8 cellular contexts compared by ENCODE assay signal in the genomic region with DNA sequence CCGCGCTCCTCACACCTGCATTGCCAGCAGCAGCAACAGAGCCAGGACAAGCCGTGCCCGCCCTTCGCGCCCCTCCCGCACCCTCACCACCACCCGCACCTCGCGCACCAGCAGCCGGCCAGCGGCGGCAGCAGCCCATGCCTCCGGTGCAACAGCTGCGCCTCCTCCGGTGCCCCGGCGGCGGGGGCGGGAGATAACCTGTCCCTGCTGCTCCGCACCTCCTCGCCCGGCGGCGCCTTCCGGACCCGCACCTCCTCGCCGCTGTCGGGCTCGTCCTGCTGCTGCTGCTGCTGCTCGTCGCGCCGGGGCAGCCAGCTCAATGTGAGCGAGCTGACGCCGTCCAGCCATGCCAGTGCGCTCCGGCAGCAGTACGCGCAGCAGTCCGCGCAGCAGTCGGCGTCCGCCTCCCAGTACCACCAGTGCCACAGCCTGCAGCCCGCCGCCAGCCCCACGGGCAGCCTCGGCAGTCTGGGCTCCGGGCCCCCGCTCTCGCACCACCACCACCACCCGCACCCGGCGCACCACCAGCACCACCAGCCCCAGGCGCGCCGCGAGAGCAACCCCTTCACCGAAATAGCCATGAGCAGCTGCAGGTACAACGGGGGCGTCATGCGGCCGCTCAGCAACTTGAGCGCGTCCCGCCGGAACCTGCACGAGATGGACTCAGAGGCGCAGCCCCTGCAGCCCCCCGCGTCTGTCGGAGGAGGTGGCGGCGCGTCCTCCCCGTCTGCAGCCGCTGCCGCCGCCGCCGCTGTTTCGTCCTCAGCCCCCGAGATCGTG. TPM values are rescaled to one million over a fixed set of nuclear protein-coding genes. Genes with fewer than 3 reads are reported as not detected.
DNase-seq lines count a peak whose midpoint lies in the region; ATAC-seq and TF ChIP-seq lines count a peak whose summit lies in the region.

No MANE protein-coding gene starts in this region.

- H3K27ac Mint-ChIP-seq in endothelial cell (ENCODE audit: unreplicated experiment) (peak overlapping the region; percentile 78), nephron (peak overlapping the region in 1 of 3 experiments; percentile 64)
- H3K27ac Mint-ChIP-seq in naive thymus-derived CD4-positive, alpha-beta T cell = no peak overlapping the region

- H3K36me3 ChIP-seq in MG63 = no peaks in the 10 kb centered on the region
- H3K36me3 ChIP-seq in naive thymus-derived CD4-positive, alpha-beta T cell (ENCODE audit: control insufficient read depth in 2 of 3, insufficient read depth in 3 of 3, low read length in 3 of 3) = no peaks in the 10 kb centered on the region

- H3K4me1 ChIP-seq in naive thymus-derived CD4-positive, alpha-beta T cell (ENCODE audit: control insufficient read depth in 2 of 2, insufficient read depth in 2 of 2, low read length in 2 of 2) = no peaks in the 10 kb centered on the region

- intact Hi-C loops in naive thymus-derived CD4-positive, alpha-beta T cell (cut with micrococcal nuclease) = no loop called here

- ATAC-seq in GM21423 (IDR thresholded peaks at IDR 0.05; ENCODE audit: unreplicated experiment) = peak; percentile 26
- no peak for ATAC-seq in naive thymus-derived CD4-positive, alpha-beta T cell

- POLR2A ChIA-PET in naive thymus-derived CD4-positive, alpha-beta T cell (lab: Charles Lee) = no interaction called here

- H3K27me3 Mint-ChIP-seq in endothelial cell (ENCODE audit: unreplicated experiment) (peaks cover 5% of the 10 kb centered on the region), nephron (ENCODE audit: low read depth) (peaks cover 88% of the 10 kb centered on the region)
- H3K27me3 Mint-ChIP-seq in naive thymus-derived CD4-positive, alpha-beta T cell = peaks cover 44 to 65% (median 46%) of the 10 kb centered on the region in 5 donors

- H3K4me3 Mint-ChIP-seq in endothelial cell (ENCODE audit: unreplicated experiment) (peak overlapping the region; percentile 99), nephron (peak overlapping the region; percentile 95 to 97 (median 95))
- peak overlapping the region in 1 of 10 donors; percentile 25 for H3K4me3 Mint-ChIP-seq in naive thymus-derived CD4-positive, alpha-beta T cell

- H3K36me3 Mint-ChIP-seq in endothelial cell (ENCODE audit: low read depth, unreplicated experiment) (no peaks in the 10 kb centered on the region), nephron (ENCODE audit: low read depth) (no peaks in the 10 kb centered on the region)
- no peaks in the 10 kb centered on the region for H3K36me3 Mint-ChIP-seq in naive thymus-derived CD4-positive, alpha-beta T cell

- no peak overlapping the region for H3K27ac ChIP-seq in naive thymus-derived CD4-positive, alpha-beta T cell (ENCODE audit: low read depth, low read length)

- CTCF ChIA-PET in naive thymus-derived CD4-positive, alpha-beta T cell (lab: Charles Lee) = no interaction called here

- peak; percentile 26 for DNase-seq in MG63
- peak; percentile 55 for DNase-seq in endothelial cell (ENCODE audit: low spot score)
- DNase-seq in H4 (ENCODE audit: low spot score) = no peak
- no peak for DNase-seq in effector CD8-positive, alpha-beta T cell (lab: John Stamatoyannopoulos, UW)
- DNase-seq in naive thymus-derived CD4-positive, alpha-beta T cell = no peak

- no peaks in the 10 kb centered on the region for H3K9me3 Mint-ChIP-seq in endothelial cell (ENCODE audit: unreplicated experiment)
- no peaks in the 10 kb centered on the region for H3K9me3 Mint-ChIP-seq in nephron
- peaks cover 0 to 11% (median 1%) of the 10 kb centered on the region in 11 donors for H3K9me3 Mint-ChIP-seq in naive thymus-derived CD4-positive, alpha-beta T cell

- H3K9me3 ChIP-seq in MG63 = no peaks in the 10 kb centered on the region
- no peaks in the 10 kb centered on the region for H3K9me3 ChIP-seq in naive thymus-derived CD4-positive, alpha-beta T cell (ENCODE audit: control insufficient read depth in 2 of 3, low read length in 3 of 3)

- peak overlapping the region; percentile 79 for H3K4me3 ChIP-seq in GM08714 (ENCODE audit: low read length)
- peak overlapping the region; percentile 40 for H3K4me3 ChIP-seq in MG63
- no peak overlapping the region for H3K4me3 ChIP-seq in naive thymus-derived CD4-positive, alpha-beta T cell (ENCODE audit: low read length)

- peaks cover 79% of the 10 kb centered on the region for H3K27me3 ChIP-seq in MG63
- no peaks in the 10 kb centered on the region for H3K27me3 ChIP-seq in naive thymus-derived CD4-positive, alpha-beta T cell (ENCODE audit: control insufficient read depth in 2 of 2, insufficient read depth in 2 of 2, low read length in 2 of 2)

- peaks cover 8% of the 10 kb centered on the region for H3K4me1 Mint-ChIP-seq in endothelial cell (ENCODE audit: unreplicated experiment)
- H3K4me1 Mint-ChIP-seq in nephron = peaks cover 20% of the 10 kb centered on the region
- H3K4me1 Mint-ChIP-seq in naive thymus-derived CD4-positive, alpha-beta T cell = peaks cover 0 to 11% (median 5%) of the 10 kb centered on the region in 7 donors

- TF ChIP-seq CTCF in endothelial cell (IDR thresholded peaks at IDR 0.05; ENCODE audit: unreplicated experiment) (no peak), nephron (IDR thresholded peaks at IDR 0.05; ENCODE audit: unreplicated experiment in 3 of 3) (no peak)

RNA-seq across cellular contexts. Expression of gene KCNN2, which starts 0.5 kb away (rescaled TPM):
- total RNA-seq in MG63 (2014; rRNA removed; shearing (Covaris generic); ENCODE audit: low replicate concordance) = not detected in 2 replicates
- 2.4 TPM for total RNA-seq in endothelial cell (ENCODE audit: unreplicated experiment)
- 0.31 and 0.55 TPM in 2 replicates for total RNA-seq in H4 (2014; rRNA removed; shearing (Covaris generic))
- not detected for total RNA-seq in naive thymus-derived CD4-positive, alpha-beta T cell
- not detected for polyA plus RNA-seq in naive thymus-derived CD4-positive, alpha-beta T cell

Comparison
In these comparisons a context has a peak if more than half of its experiments do, and no peak if none do; other contexts are left out.
1. DNase-seq: peak in MG63 (single experiment) and endothelial cell (single experiment); none in H4 (single experiment), effector CD8-positive, alpha-beta T cell (single experiment) and naive thymus-derived CD4-positive, alpha-beta T cell (0 of 9).